1 cellular context compared by ENCODE assay signal in the genomic region with DNA sequence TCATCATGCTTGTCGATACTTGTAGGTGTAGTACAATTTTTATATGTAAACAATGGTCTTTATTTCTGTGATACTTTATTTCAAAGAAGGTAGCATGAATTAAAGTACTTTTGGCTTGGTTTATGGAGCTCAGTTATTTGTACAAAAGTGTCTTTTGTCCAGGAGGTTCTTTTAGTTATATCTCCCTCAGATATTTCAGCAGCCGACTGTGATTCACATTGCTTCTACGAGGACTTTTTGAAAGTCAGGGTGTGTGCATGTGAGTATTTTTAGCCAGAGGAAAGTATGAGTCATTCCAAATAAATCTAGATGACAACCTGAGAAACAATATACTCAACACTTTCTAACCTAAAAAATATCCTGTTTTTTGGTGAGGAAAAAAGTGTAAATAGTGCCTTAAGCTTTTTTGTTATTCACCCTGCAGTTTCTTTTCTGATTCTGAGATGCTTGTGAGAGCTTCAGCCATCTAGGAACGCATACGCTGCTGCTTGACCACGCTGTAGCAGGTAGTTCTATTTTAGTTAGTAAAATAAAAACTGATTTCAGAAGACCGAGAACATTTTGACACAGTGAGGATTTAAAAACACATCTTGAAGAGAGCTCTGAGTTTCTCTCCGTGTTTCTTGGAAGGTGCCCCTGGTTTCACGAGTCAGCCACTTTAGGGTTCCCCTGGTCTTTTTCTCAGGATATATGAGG.
TF ChIP-seq lines count a peak whose summit lies in the region.

No MANE protein-coding gene starts in this region.

TF ChIP-seq in HCT116, 20 proteins besides CTCF, POLR2A, EP300 and RAD21 (continued from another document):
- TF ChIP-seq, protein P1, sequence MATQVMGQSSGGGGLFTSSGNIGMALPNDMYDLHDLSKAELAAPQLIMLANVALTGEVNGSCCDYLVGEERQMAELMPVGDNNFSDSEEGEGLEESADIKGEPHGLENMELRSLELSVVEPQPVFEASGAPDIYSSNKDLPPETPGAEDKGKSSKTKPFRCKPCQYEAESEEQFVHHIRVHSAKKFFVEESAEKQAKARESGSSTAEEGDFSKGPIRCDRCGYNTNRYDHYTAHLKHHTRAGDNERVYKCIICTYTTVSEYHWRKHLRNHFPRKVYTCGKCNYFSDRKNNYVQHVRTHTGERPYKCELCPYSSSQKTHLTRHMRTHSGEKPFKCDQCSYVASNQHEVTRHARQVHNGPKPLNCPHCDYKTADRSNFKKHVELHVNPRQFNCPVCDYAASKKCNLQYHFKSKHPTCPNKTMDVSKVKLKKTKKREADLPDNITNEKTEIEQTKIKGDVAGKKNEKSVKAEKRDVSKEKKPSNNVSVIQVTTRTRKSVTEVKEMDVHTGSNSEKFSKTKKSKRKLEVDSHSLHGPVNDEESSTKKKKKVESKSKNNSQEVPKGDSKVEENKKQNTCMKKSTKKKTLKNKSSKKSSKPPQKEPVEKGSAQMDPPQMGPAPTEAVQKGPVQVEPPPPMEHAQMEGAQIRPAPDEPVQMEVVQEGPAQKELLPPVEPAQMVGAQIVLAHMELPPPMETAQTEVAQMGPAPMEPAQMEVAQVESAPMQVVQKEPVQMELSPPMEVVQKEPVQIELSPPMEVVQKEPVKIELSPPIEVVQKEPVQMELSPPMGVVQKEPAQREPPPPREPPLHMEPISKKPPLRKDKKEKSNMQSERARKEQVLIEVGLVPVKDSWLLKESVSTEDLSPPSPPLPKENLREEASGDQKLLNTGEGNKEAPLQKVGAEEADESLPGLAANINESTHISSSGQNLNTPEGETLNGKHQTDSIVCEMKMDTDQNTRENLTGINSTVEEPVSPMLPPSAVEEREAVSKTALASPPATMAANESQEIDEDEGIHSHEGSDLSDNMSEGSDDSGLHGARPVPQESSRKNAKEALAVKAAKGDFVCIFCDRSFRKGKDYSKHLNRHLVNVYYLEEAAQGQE (IDR thresholded peaks at IDR 0.05; ENCODE audit: low read depth) = no peak
- TF ChIP-seq FOSL1 (IDR thresholded peaks at IDR 0.05; ENCODE audit: low read depth) (no peak), EGR1 (IDR thresholded peaks at IDR 0.05; ENCODE audit: low read depth) (no peak), ZNF274 (IDR thresholded peaks at IDR 0.05; ENCODE audit: low read depth, low read length) (no peak), ZFX (IDR thresholded peaks at IDR 0.05) (no peak)
- TF ChIP-seq, protein P2, sequence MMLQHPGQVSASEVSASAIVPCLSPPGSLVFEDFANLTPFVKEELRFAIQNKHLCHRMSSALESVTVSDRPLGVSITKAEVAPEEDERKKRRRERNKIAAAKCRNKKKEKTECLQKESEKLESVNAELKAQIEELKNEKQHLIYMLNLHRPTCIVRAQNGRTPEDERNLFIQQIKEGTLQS (IDR thresholded peaks at IDR 0.05) = no peak
